19 cellular contexts compared by ENCODE assay signal in genomic region chrX:152900937-152901445, GRCh38. TPM values are rescaled to one million over a fixed set of nuclear protein-coding genes. Genes with fewer than 3 reads are reported as not detected.
DNase-seq lines count a peak whose midpoint lies in the region; ATAC-seq, FAIRE-seq and TF ChIP-seq lines count a peak whose summit lies in the region.
"Had no signal": no experiment of that assay in that cellular context is flagged by ENCODE, and none has a peak within 500 bp of the region (broad histone marks: within the 10 kb centered on the region; RNA-seq: fewer than 3 reads in every experiment).

No MANE protein-coding gene starts in this region.

- FAIRE-seq in A549 (lab: Jason Lieb, UNC), result no peak
- no peak for FAIRE-seq in bronchial epithelial cell (lab: Jason Lieb, UNC)
- FAIRE-seq: GM12878 had no signal

- H3K23ac ChIP-seq in IMR-90 (ENCODE audit: low read depth, low read length), result no peak overlapping the region

- in situ Hi-C loops in IMR-90 (cut with MboI; ENCODE audit: low sequenced_read_pairs), result no loop called here

- TF ChIP-seq RAD21 in A549 (conservative IDR thresholded peaks at IDR 0.05 in 1 of 2, IDR thresholded peaks at IDR 0.05 in 1 of 2) (no peak), IMR-90 (IDR thresholded peaks at IDR 0.05; ENCODE audit: low read length) (no peak)

- H2AFZ ChIP-seq in IMR-90 (replicated peaks; ENCODE audit: low read length, poor library complexity), result no peak overlapping the region
- H2AFZ ChIP-seq: GM23338 had no signal

- H2AK9ac ChIP-seq in IMR-90 (replicated peaks; ENCODE audit: low read depth, low read length, poor library complexity), result no peak overlapping the region

- no TSS peak for BruUV-seq in IMR-90 (replicated peaks; lab: Mats Ljungman, UMichigan)

- CTCF ChIA-PET in A549 (lab: Yijun Ruan, JAX), result interaction anchor here (1.4 kb wide), 2 partner anchors 25 to 1149 kb away, joined by 3 to 5 read pairs; no protein-coding TSS in a partner anchor
- CTCF ChIA-PET in IMR-90 (lab: Yijun Ruan, JAX), result no interaction called here

- H4K8ac ChIP-seq in IMR-90 (ENCODE audit: low read depth in 2 of 2, low read length in 2 of 2), result no peak overlapping the region

- H3K9me1 ChIP-seq in IMR-90 (ENCODE audit: insufficient read depth, low read length), result no peaks in the 10 kb centered on the region

- no peak overlapping the region for H3K14ac ChIP-seq in IMR-90 (replicated peaks; ENCODE audit: low read depth, low read length)

- no peak overlapping the region for H3K4me3 ChIP-seq in A549
- no peak overlapping the region for H3K4me3 ChIP-seq in IMR-90 (ENCODE audit: insufficient read depth, low read depth, low read length)
- peak overlapping the region; percentile 62 for H3K4me3 ChIP-seq in bronchial epithelial cell (ENCODE audit: low read depth, low read length)
- H3K4me3 ChIP-seq: GM12878, GM23338 had no signal

- intact Hi-C loops in IMR-90 (cut with micrococcal nuclease), result no loop called here

- no peak overlapping the region for H3K56ac ChIP-seq in IMR-90 (ENCODE audit: extremely low read depth, insufficient read depth, low read length)

- peaks cover 15% of the 10 kb centered on the region for H3K4me1 ChIP-seq in A549
- H3K4me1 ChIP-seq in IMR-90 (ENCODE audit: control insufficient read depth, insufficient read depth, low read length), result 0 out of 2 replicates have a peak, but pooled peaks cover 2% of the 10 kb centered on the region

- H4K20me1 ChIP-seq in IMR-90 (ENCODE audit: insufficient read depth, low read length), result no peaks in the 10 kb centered on the region

- no peak overlapping the region for H2BK15ac ChIP-seq in IMR-90 (ENCODE audit: low read depth, low read length)

- H2BK20ac ChIP-seq in IMR-90 (ENCODE audit: low read depth, low read length), result no peak overlapping the region

- H3K27ac ChIP-seq in A549 (no peak overlapping the region), IMR-90 (ENCODE audit: insufficient read depth, low read length) (no peak overlapping the region)
- H3K27ac ChIP-seq: KMS-11 had no signal

- no peak overlapping the region for H4K5ac ChIP-seq in IMR-90 (ENCODE audit: low read depth, low read length)

- no peak overlapping the region for H3K9ac ChIP-seq in IMR-90 (ENCODE audit: low read depth, low read length)
- H3K9ac ChIP-seq: KMS-11 had no signal

- H3K36me3 ChIP-seq in IMR-90 (ENCODE audit: control insufficient read depth, insufficient read depth, low read length) (no peaks in the 10 kb centered on the region), bronchial epithelial cell (ENCODE audit: control insufficient read depth, insufficient read depth, low read length) (peaks cover 12% of the 10 kb centered on the region)

- no peak overlapping the region for H2AK5ac ChIP-seq in IMR-90 (ENCODE audit: low read depth, low read length)

- no peak overlapping the region for H2BK120ac ChIP-seq in IMR-90 (ENCODE audit: low read depth, low read length)

- TF ChIP-seq CTCF in A549 (IDR thresholded peaks at IDR 0.05) (no peak), IMR-90 (conservative IDR thresholded peaks at IDR 0.05; ENCODE audit: low read depth, low read length) (no peak), bronchial epithelial cell (IDR thresholded peaks at IDR 0.05; ENCODE audit: insufficient read depth, low read length, severe bottlenecking) (no peak)

- H3K4ac ChIP-seq in IMR-90 (ENCODE audit: low read depth, low read length), result no peak overlapping the region

- no peak overlapping the region for H3K18ac ChIP-seq in IMR-90 (ENCODE audit: low read depth, low read length)

- ATAC-seq in A549 (no peak), IMR-90 (ENCODE audit: low read depth) (no peak), GM19467 (IDR thresholded peaks at IDR 0.05; ENCODE audit: unreplicated experiment) (no peak), HG03135 (IDR thresholded peaks at IDR 0.05; ENCODE audit: unreplicated experiment) (no peak)
- ATAC-seq: GM12878, GM23338, HCT116 had no signal

- DNase-seq in A549 (ENCODE audit: low read depth in 1 of 2, low spot score in 1 of 2), result no peak
- DNase-seq in IMR-90, result no peak
- DNase-seq in bronchial epithelial cell (ENCODE audit: low read depth), result peak; percentile 51
- peak; percentile 37 for DNase-seq in kidney tubule cell (ENCODE audit: low spot score)
- no peak for DNase-seq in NCI-H2227 treated with DMSO at 0.1 percent for 48 hours (lab: John Stamatoyannopoulos, UW)
- DNase-seq in NCI-H1105 treated with DMSO at 0.1 percent for 48 hours (lab: John Stamatoyannopoulos, UW), result no peak
- DNase-seq: DND-41, GDM1, NCI-H1048, NCI-H146, NCI-H2081, NCI-H510A, NCI-H774 had no signal

- POLR2A ChIA-PET in A549 (lab: Yijun Ruan, JAX) (no interaction called here), IMR-90 (lab: Charles Lee; ENCODE audit: unreplicated experiment) (no interaction called here)

- H3K4me2 ChIP-seq in A549 (no peak overlapping the region), IMR-90 (ENCODE audit: low read depth, low read length) (no peak overlapping the region)
- H3K4me2 ChIP-seq: GM23338, KMS-11 had no signal

- 88% methylated on average over 7 of the region's 8 CpGs for WGBS in A549 (ENCODE audit: missing lambda C conversion rate)
- WGBS in IMR-90 (ENCODE audit: extremely low coverage in 2 of 2, insufficient read length in 1 of 2), 2 experiments, result 95% methylated on average over 4 of the region's 8 CpGs; no CpG with 5 or more reads in 1 of the 2 experiments

- TF ChIP-seq EP300 in A549 (IDR thresholded peaks at IDR 0.05), result no peak

- H3K9me3 ChIP-seq in A549, result no peaks in the 10 kb centered on the region
- no peaks in the 10 kb centered on the region; the same call in 1 of the 2 replicates for H3K9me3 ChIP-seq in IMR-90 (ENCODE audit: control insufficient read depth, insufficient read depth, low read length)

- no peak overlapping the region for H4K91ac ChIP-seq in IMR-90 (ENCODE audit: insufficient read depth, low read depth, low read length)

- dilution Hi-C loops in IMR-90 (cut with HindIII; ENCODE audit: low sequenced_read_pairs, unreplicated experiment), result no loop called here

- H3K27me3 ChIP-seq in IMR-90 (ENCODE audit: control insufficient read depth, insufficient read depth, low read length), result no peaks in the 10 kb centered on the region; the same call in 1 of the 2 replicates
- no peaks in the 10 kb centered on the region for H3K27me3 ChIP-seq in bronchial epithelial cell (ENCODE audit: control insufficient read depth, insufficient read depth, low read length)

- no peaks in the 10 kb centered on the region for H3K79me1 ChIP-seq in IMR-90 (ENCODE audit: low read depth in 1 of 2, low read length in 2 of 2)

- TF ChIP-seq POLR2A in A549 (IDR thresholded peaks at IDR 0.05; ENCODE audit: low read length) (no peak), IMR-90 (IDR thresholded peaks at IDR 0.05; ENCODE audit: low read depth, low read length) (no peak)

- no peak overlapping the region for H2BK5ac ChIP-seq in IMR-90 (ENCODE audit: low read depth, low read length, poor library complexity, severe bottlenecking)

TF ChIP-seq in A549, 52 proteins besides CTCF, POLR2A, EP300 and RAD21:
- TF ChIP-seq ZSCAN20 (CRISPR knock-in tag; IDR thresholded peaks at IDR 0.05) (no peak), MAFK (IDR thresholded peaks at IDR 0.05; ENCODE audit: partially characterized antibody) (peak; percentile 37)

TF ChIP-seq in IMR-90, 13 proteins besides CTCF, POLR2A, EP300 and RAD21:
- TF ChIP-seq, protein P1, sequence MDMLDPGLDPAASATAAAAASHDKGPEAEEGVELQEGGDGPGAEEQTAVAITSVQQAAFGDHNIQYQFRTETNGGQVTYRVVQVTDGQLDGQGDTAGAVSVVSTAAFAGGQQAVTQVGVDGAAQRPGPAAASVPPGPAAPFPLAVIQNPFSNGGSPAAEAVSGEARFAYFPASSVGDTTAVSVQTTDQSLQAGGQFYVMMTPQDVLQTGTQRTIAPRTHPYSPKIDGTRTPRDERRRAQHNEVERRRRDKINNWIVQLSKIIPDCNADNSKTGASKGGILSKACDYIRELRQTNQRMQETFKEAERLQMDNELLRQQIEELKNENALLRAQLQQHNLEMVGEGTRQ (IDR thresholded peaks at IDR 0.05; ENCODE audit: low read depth, low read length), result no peak
- TF ChIP-seq, protein P2, sequence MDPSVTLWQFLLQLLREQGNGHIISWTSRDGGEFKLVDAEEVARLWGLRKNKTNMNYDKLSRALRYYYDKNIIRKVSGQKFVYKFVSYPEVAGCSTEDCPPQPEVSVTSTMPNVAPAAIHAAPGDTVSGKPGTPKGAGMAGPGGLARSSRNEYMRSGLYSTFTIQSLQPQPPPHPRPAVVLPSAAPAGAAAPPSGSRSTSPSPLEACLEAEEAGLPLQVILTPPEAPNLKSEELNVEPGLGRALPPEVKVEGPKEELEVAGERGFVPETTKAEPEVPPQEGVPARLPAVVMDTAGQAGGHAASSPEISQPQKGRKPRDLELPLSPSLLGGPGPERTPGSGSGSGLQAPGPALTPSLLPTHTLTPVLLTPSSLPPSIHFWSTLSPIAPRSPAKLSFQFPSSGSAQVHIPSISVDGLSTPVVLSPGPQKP (IDR thresholded peaks at IDR 0.05; ENCODE audit: borderline replicate concordance, low read depth, low read length), result no peak
- TF ChIP-seq RCOR1 (IDR thresholded peaks at IDR 0.05; ENCODE audit: insufficient replicate concordance, low read length) (no peak), SMC3 (IDR thresholded peaks at IDR 0.05; ENCODE audit: low read depth, low read length) (no peak), MXI1 (IDR thresholded peaks at IDR 0.05; ENCODE audit: borderline replicate concordance, low read depth, low read length) (no peak), CHD1 (IDR thresholded peaks at IDR 0.05; ENCODE audit: low read depth, low read length) (no peak), NFE2L2 (IDR thresholded peaks at IDR 0.05; ENCODE audit: low read depth, low read length) (no peak), CEBPB (IDR thresholded peaks at IDR 0.05; ENCODE audit: low read depth, low read length) (peak; percentile 19; the same call in 1 of the 2 replicates), RFX5 (IDR thresholded peaks at IDR 0.05; ENCODE audit: low read depth, low read length) (no peak), BHLHE40 (IDR thresholded peaks at IDR 0.05; ENCODE audit: low read depth, low read length) (no peak), MAZ (IDR thresholded peaks at IDR 0.05; ENCODE audit: borderline replicate concordance, low read depth, low read length) (no peak), FOS (IDR thresholded peaks at IDR 0.05; ENCODE audit: low read depth, low read length) (no peak), MAFK (IDR thresholded peaks at IDR 0.05; ENCODE audit: low read depth, low read length) (peak; percentile 72)

RNA-seq across cellular contexts. Expression of gene ZNF185, which starts 3.1 kb away (rescaled TPM):
- 11.2 and 12.8 TPM in 2 replicates for polyA plus RNA-seq in A549 (2011; rRNA removed)
- 4.8 TPM in 2 replicates for polyA plus RNA-seq in A549 (2012; cell fraction: cytosol; rRNA removed)
- 26.9 and 27.4 TPM in 2 replicates for polyA plus RNA-seq in A549 (2012; cell fraction: nucleus; rRNA removed)
- 4.9 to 5.2 TPM (median 5.0 TPM) in 3 replicates for polyA plus RNA-seq in A549 (2017; fragmentation: RNase III; extraction: RNeasy Plus Mini Kit Qiagen cat#74134 plus additional on column Dnase treatment)
- 9.7 and 11.8 TPM in 2 replicates for polyA minus RNA-seq in A549 (2011; rRNA and poly(A)+ RNA removed)
- 3.2 and 3.6 TPM in 2 replicates for total RNA-seq in IMR-90 (2012; rRNA removed)
- 6.2 and 6.3 TPM in 2 replicates for polyA plus RNA-seq in IMR-90 (2012; rRNA removed)
- 3.6 and 4.0 TPM in 2 replicates for polyA plus RNA-seq in IMR-90 (2012; cell fraction: cytosol; rRNA removed)
- 12.5 and 15.9 TPM in 2 replicates for polyA plus RNA-seq in IMR-90 (2012; cell fraction: nucleus; rRNA removed; ENCODE audit: low replicate concordance)
- total RNA-seq in bronchial epithelial cell, result 93.5 and 264 TPM in 2 replicates

Comparison
In these comparisons a context has a peak if more than half of its experiments do, and no peak if none do; other contexts are left out.
1. DNase-seq: peak in bronchial epithelial cell (single experiment) and kidney tubule cell (single experiment); none in A549 (0 of 2), IMR-90 (single experiment), NCI-H2227 treated with DMSO at 0.1 percent for 48 hours (single experiment) and NCI-H1105 treated with DMSO at 0.1 percent for 48 hours (single experiment).
2. RNA of gene ZNF185, which starts 3.1 kb away (total RNA-seq): 93.5 to 264 TPM in bronchial epithelial cell; 3.2 to 3.6 TPM in IMR-90; every median in the first group is over 10 times any median in the second.